In genomic region chr9:126612329-126612812, GRCh38 we compare ENCODE assay signal across 9 cellular contexts. TPM values are rescaled to one million over a fixed set of nuclear protein-coding genes. Genes with fewer than 3 reads are reported as not detected.
DNase-seq lines count a peak whose midpoint lies in the region; TF ChIP-seq lines count a peak whose summit lies in the region.
"Had no signal": no experiment of that assay in that cellular context is flagged by ENCODE, and none has a peak within 500 bp of the region (broad histone marks: within the 10 kb centered on the region; RNA-seq: fewer than 3 reads in every experiment).

No MANE protein-coding gene starts in this region.

- no peak overlapping the region for H3K9ac ChIP-seq in subcutaneous abdominal adipose tissue (ENCODE audit: low read length in 5 of 5)

- no peaks in the 10 kb centered on the region for H3K9me3 ChIP-seq in WERI-Rb-1 (ENCODE audit: severe bottlenecking)
- H3K9me3 ChIP-seq in iPS-18c (ENCODE audit: control insufficient read depth, insufficient read depth, low read length) = peaks cover 3% of the 10 kb centered on the region
- H3K9me3 ChIP-seq in subcutaneous abdominal adipose tissue (ENCODE audit: control insufficient read depth in 5 of 5, low read length in 5 of 5) = no peaks in the 10 kb centered on the region
- H3K9me3 ChIP-seq: neutrophil had no signal

- DNase-seq in activated CD4-positive, alpha-beta memory T cell treated with anti-CD3 and anti-CD28 coated beads, Interleukin-2, amount 10 ng/mL, durations not matched to agents 7 days and 5 days = no peak
- no peak for DNase-seq in activated CD4-positive, alpha-beta memory T cell treated with anti-CD3 and anti-CD28 coated beads for 36 hours
- DNase-seq in WERI-Rb-1 (peak; percentile 45), DMS79 treated with DMSO at 0.1 percent for 48 hours (lab: John Stamatoyannopoulos, UW) (no peak), RWPE1 (ENCODE audit: low spot score) (no peak), HUDEP-2 (lab: John Stamatoyannopoulos, UW; ENCODE audit: unreplicated experiment in 76 of 76) (no peak)

- peaks cover 0 to 44% (median 39%) of the 10 kb centered on the region in 5 donors for H3K4me1 ChIP-seq in subcutaneous abdominal adipose tissue (ENCODE audit: control insufficient read depth in 5 of 5, insufficient read depth in 5 of 5, low read length in 5 of 5)

- CTCF ChIA-PET in activated CD4-positive, alpha-beta memory T cell treated with anti-CD3 and anti-CD28 coated beads, Interleukin-2, amount 10 ng/mL, durations not matched to agents 7 days and 5 days (lab: Charles Lee) = interaction anchor here (1.3 kb wide), 1 partner anchor 78 kb away, joined by 3 read pairs; no protein-coding TSS in a partner anchor
- CTCF ChIA-PET in activated CD4-positive, alpha-beta memory T cell treated with anti-CD3 and anti-CD28 coated beads for 36 hours (lab: Charles Lee) = interaction anchor here (4.7 kb wide), 1 partner anchor 78 kb away, joined by 28 read pairs; no protein-coding TSS in a partner anchor
- CTCF ChIA-PET in RWPE1 (lab: Yijun Ruan, JAX) = interaction anchor here (0.6 to 1.5 kb wide), 5 partner anchors 37 to 169 kb away, joined by 3 to 6 read pairs (median 4); no protein-coding TSS in a partner anchor

- H3K36me3 ChIP-seq in WERI-Rb-1 (no peaks in the 10 kb centered on the region), subcutaneous abdominal adipose tissue (ENCODE audit: control insufficient read depth in 5 of 5, insufficient read depth in 5 of 5, low read length in 5 of 5) (no peaks in the 10 kb centered on the region)
- H3K36me3 ChIP-seq: neutrophil had no signal

- peaks cover 20% of the 10 kb centered on the region for H3K4me1 Mint-ChIP-seq in activated CD4-positive, alpha-beta memory T cell treated with anti-CD3 and anti-CD28 coated beads, Interleukin-2, amount 10 ng/mL, durations not matched to agents 7 days and 5 days
- peaks cover 21% of the 10 kb centered on the region for H3K4me1 Mint-ChIP-seq in activated CD4-positive, alpha-beta memory T cell treated with anti-CD3 and anti-CD28 coated beads for 36 hours (ENCODE audit: low read depth)

- no peaks in the 10 kb centered on the region for H3K9me3 Mint-ChIP-seq in activated CD4-positive, alpha-beta memory T cell treated with anti-CD3 and anti-CD28 coated beads, Interleukin-2, amount 10 ng/mL, durations not matched to agents 7 days and 5 days
- no peaks in the 10 kb centered on the region for H3K9me3 Mint-ChIP-seq in activated CD4-positive, alpha-beta memory T cell treated with anti-CD3 and anti-CD28 coated beads for 36 hours

- H3K27ac ChIP-seq in WERI-Rb-1 = no peak overlapping the region
- H3K27ac ChIP-seq in subcutaneous abdominal adipose tissue (ENCODE audit: low read depth, low read length) = no peak overlapping the region
- H3K27ac ChIP-seq in RWPE1 = no peak overlapping the region
- H3K27ac ChIP-seq: neutrophil had no signal

- peak overlapping the region; percentile 3 for H3K27ac Mint-ChIP-seq in activated CD4-positive, alpha-beta memory T cell treated with anti-CD3 and anti-CD28 coated beads, Interleukin-2, amount 10 ng/mL, durations not matched to agents 7 days and 5 days
- H3K27ac Mint-ChIP-seq in activated CD4-positive, alpha-beta memory T cell treated with anti-CD3 and anti-CD28 coated beads for 36 hours = no peak overlapping the region

- H3K4me3 Mint-ChIP-seq in activated CD4-positive, alpha-beta memory T cell treated with anti-CD3 and anti-CD28 coated beads, Interleukin-2, amount 10 ng/mL, durations not matched to agents 7 days and 5 days = peak overlapping the region; percentile 3
- H3K4me3 Mint-ChIP-seq in activated CD4-positive, alpha-beta memory T cell treated with anti-CD3 and anti-CD28 coated beads for 36 hours = no peak overlapping the region

- POLR2A ChIA-PET in activated CD4-positive, alpha-beta memory T cell treated with anti-CD3 and anti-CD28 coated beads, Interleukin-2, amount 10 ng/mL, durations not matched to agents 7 days and 5 days (lab: Charles Lee) = interaction anchor here (1.1 kb wide), 1 partner anchor 78 kb away, joined by 3 read pairs; no protein-coding TSS in a partner anchor
- POLR2A ChIA-PET in activated CD4-positive, alpha-beta memory T cell treated with anti-CD3 and anti-CD28 coated beads for 36 hours (lab: Charles Lee) = no interaction called here
- POLR2A ChIA-PET in RWPE1 (lab: Yijun Ruan, JAX; ENCODE audit: low non-redundant PET) = interaction anchor here (0.6 kb wide), 1 partner anchor 48 kb away, joined by 3 read pairs; no protein-coding TSS in a partner anchor

- H3K27me3 Mint-ChIP-seq in activated CD4-positive, alpha-beta memory T cell treated with anti-CD3 and anti-CD28 coated beads, Interleukin-2, amount 10 ng/mL, durations not matched to agents 7 days and 5 days = peaks cover 73% of the 10 kb centered on the region
- H3K27me3 Mint-ChIP-seq in activated CD4-positive, alpha-beta memory T cell treated with anti-CD3 and anti-CD28 coated beads for 36 hours = peaks cover 68% of the 10 kb centered on the region

- H3K27me3 ChIP-seq in WERI-Rb-1 (ENCODE audit: insufficient read depth, low read depth, severe bottlenecking) = peaks cover 70% of the 10 kb centered on the region
- peaks cover 57 to 77% (median 67%) of the 10 kb centered on the region in 5 donors for H3K27me3 ChIP-seq in subcutaneous abdominal adipose tissue (ENCODE audit: control insufficient read depth in 5 of 5, insufficient read depth in 4 of 5, low read length in 5 of 5)

- H3K36me3 Mint-ChIP-seq in activated CD4-positive, alpha-beta memory T cell treated with anti-CD3 and anti-CD28 coated beads, Interleukin-2, amount 10 ng/mL, durations not matched to agents 7 days and 5 days (ENCODE audit: low read depth) = peaks cover 7% of the 10 kb centered on the region
- H3K36me3 Mint-ChIP-seq in activated CD4-positive, alpha-beta memory T cell treated with anti-CD3 and anti-CD28 coated beads for 36 hours = no peaks in the 10 kb centered on the region

- H3K4me3 ChIP-seq in WERI-Rb-1 (ENCODE audit: low read depth, low read length) (peak overlapping the region; percentile 44), iPS-18c (ENCODE audit: insufficient read depth, low read depth, low read length) (peak overlapping the region; percentile 49), subcutaneous abdominal adipose tissue (ENCODE audit: low read depth in 1 of 5, low read length in 5 of 5) (peak overlapping the region in 4 of 5 donors; percentile 42 to 55 (median 48))

- intact Hi-C loops in activated CD4-positive, alpha-beta memory T cell treated with anti-CD3 and anti-CD28 coated beads for 36 hours (cut with micrococcal nuclease) = loop anchor here (10.0 kb wide), 1 partner anchor 172 kb away; no protein-coding TSS in a partner anchor

- TF ChIP-seq CTCF in WERI-Rb-1 (IDR thresholded peaks at IDR 0.05; ENCODE audit: low read depth, low read length) (no peak), RWPE1 (conservative IDR thresholded peaks at IDR 0.05; ENCODE audit: low read depth) (no peak)

RNA-seq across cellular contexts. Expression of gene LMX1B, which starts 1.4 kb away (rescaled TPM):
- not detected for total RNA-seq in activated CD4-positive, alpha-beta memory T cell treated with anti-CD3 and anti-CD28 coated beads, Interleukin-2, amount 10 ng/mL, durations not matched to agents 7 days and 5 days
- total RNA-seq in activated CD4-positive, alpha-beta memory T cell treated with anti-CD3 and anti-CD28 coated beads for 36 hours = not detected
